In genomic region chr2:15734871-15735737, GRCh38 we compare ENCODE assay signal across 18 cellular contexts.
DNase-seq lines count a peak whose midpoint lies in the region; ATAC-seq and TF ChIP-seq lines count a peak whose summit lies in the region.
"Had no signal": no experiment of that assay in that cellular context is flagged by ENCODE, and none has a peak within 500 bp of the region (broad histone marks: within the 10 kb centered on the region; RNA-seq: fewer than 3 reads in every experiment).

No MANE protein-coding gene starts in this region.

- H3K27ac ChIP-seq in HEK293 (ENCODE audit: extremely low read depth, low read depth, low read length) (no peak overlapping the region), cingulate gyrus (ENCODE audit: low read depth, low read length) (peak overlapping the region; percentile 35), parathyroid adenoma (no peak overlapping the region), foreskin keratinocyte (no peak overlapping the region)

- no peaks in the 10 kb centered on the region for H3K36me3 ChIP-seq in HEK293 (ENCODE audit: control insufficient read depth in 2 of 2, insufficient read depth in 1 of 2, low read length in 2 of 2)
- no peaks in the 10 kb centered on the region for H3K36me3 ChIP-seq in parathyroid adenoma (ENCODE audit: control insufficient read depth, insufficient read depth, low read length)

- no peak overlapping the region for H3K9ac ChIP-seq in parathyroid adenoma

- H3K4me2 ChIP-seq in parathyroid adenoma (ENCODE audit: low read length): no peak overlapping the region

- peaks cover 17% of the 10 kb centered on the region for H3K4me1 ChIP-seq in HEK293 (ENCODE audit: control insufficient read depth, insufficient read depth, low read length)
- peaks cover 9% of the 10 kb centered on the region for H3K4me1 ChIP-seq in parathyroid adenoma
- no peaks in the 10 kb centered on the region for H3K4me1 ChIP-seq in foreskin keratinocyte

- POLR2A ChIA-PET in HEK293 (lab: Yijun Ruan, JAX) (interaction anchor here (0.7 kb wide), 1 partner anchor 58 kb away, joined by 3 read pairs; no protein-coding TSS in a partner anchor), GM10248 (lab: Yijun Ruan, JAX) (no interaction called here)

- H3K27me3 ChIP-seq in parathyroid adenoma (ENCODE audit: control insufficient read depth, insufficient read depth, low read length) (no peaks in the 10 kb centered on the region), foreskin keratinocyte (peaks cover 66% of the 10 kb centered on the region)

- no peaks in the 10 kb centered on the region for H3K79me2 ChIP-seq in parathyroid adenoma

- CTCF ChIA-PET in HEK293 (lab: Yijun Ruan, JAX) (interaction anchor here (0.6 to 2.2 kb wide), 6 partner anchors 12 to 773 kb away, joined by 3 to 9 read pairs (median 3); no protein-coding TSS in a partner anchor), GM10248 (lab: Yijun Ruan, JAX) (interaction anchor here (1.1 kb wide), 1 partner anchor 12 kb away, joined by 3 read pairs; no protein-coding TSS in a partner anchor)

- H3K9me3 ChIP-seq in HEK293 (ENCODE audit: control insufficient read depth, insufficient read depth, low read depth, low read length): no peaks in the 10 kb centered on the region
- H3K9me3 ChIP-seq in parathyroid adenoma (ENCODE audit: control insufficient read depth, low read length): no peaks in the 10 kb centered on the region

- H2AFZ ChIP-seq in parathyroid adenoma: peak overlapping the region; percentile 19

- no peak for ATAC-seq in HG03280 (IDR thresholded peaks at IDR 0.05; ENCODE audit: unreplicated experiment)
- ATAC-seq in foreskin keratinocyte: no peak

- DNase-seq in islet precursor cell: peak; percentile 53
- DNase-seq in UCSD-AML1 (lab: John Stamatoyannopoulos, UW; ENCODE audit: unreplicated experiment): no peak
- no peak for DNase-seq in GM10248 (ENCODE audit: extremely low spot score)
- DNase-seq in foreskin keratinocyte: no peak
- DNase-seq: activated naive CD4-positive, alpha-beta T cell treated with Interleukin-2 at 50 U/mL for 16 hours; CD8-positive, alpha-beta memory T cell; DND-41; erythroblast; MM.1S; NCI-H2029; NCI-H524; retina; stimulated activated naive CD4-positive, alpha-beta T cell treated with Interleukin-2 at 50 U/mL for 16 hours; T-helper 1 cell had no signal

- H3K4me3 ChIP-seq in HEK293 (ENCODE audit: low read depth, low read length) (no peak overlapping the region), parathyroid adenoma (ENCODE audit: low read depth, low read length) (no peak overlapping the region)

- TF ChIP-seq CTCF in HEK293 (tag by site-specific recombination; IDR thresholded peaks at IDR 0.05): no peak
- TF ChIP-seq CTCF in parathyroid adenoma (IDR thresholded peaks at IDR 0.05): no peak
- TF ChIP-seq CTCF in GM10248 (IDR thresholded peaks at IDR 0.05; ENCODE audit: control extremely low read depth, extremely low read depth, low read depth, missing control alignments): no peak
- no peak for TF ChIP-seq CTCF in foreskin keratinocyte (conservative IDR thresholded peaks at IDR 0.05)

TF ChIP-seq in HEK293, 187 proteins besides CTCF, POLR2A, EP300 and RAD21:
- TF ChIP-seq KLF10 (tag by site-specific recombination; IDR thresholded peaks at IDR 0.05) (no peak), FEZF1 (tag by site-specific recombination; IDR thresholded peaks at IDR 0.05) (peak; percentile 70), ZIC2 (tag by site-specific recombination; IDR thresholded peaks at IDR 0.05) (peak; percentile 55; the same call in 1 of the 2 replicates)
